Comparison of ENCODE assay signal across 8 cellular contexts in genomic region chrX:106612403-106612789, GRCh38. TPM values are rescaled to one million over a fixed set of nuclear protein-coding genes. Genes with fewer than 3 reads are reported as not detected.
DNase-seq lines count a peak whose midpoint lies in the region; ATAC-seq and TF ChIP-seq lines count a peak whose summit lies in the region.

No MANE protein-coding gene starts in this region.

- DNase-seq in cardiac muscle cell (ENCODE audit: low read depth in 1 of 2, low spot score in 1 of 2) (peak in 1 of 2 donors; percentile 15), cardiac septum (ENCODE audit: low spot score) (no peak), right atrium auricular region (ENCODE audit: low spot score) (no peak), skeletal muscle cell (ENCODE audit: low read depth) (no peak), ecto neural progenitor cell (ENCODE audit: low spot score) (no peak), NCI-H69 (lab: John Stamatoyannopoulos, UW) (no peak)

- H3K4me1 ChIP-seq in cardiac muscle cell (ENCODE audit: low read depth) (peaks cover 3% of the 10 kb centered on the region), right atrium auricular region (no peaks in the 10 kb centered on the region)

- peak; percentile 17 for ATAC-seq in HG03045 (IDR thresholded peaks at IDR 0.05; ENCODE audit: unreplicated experiment)

- H3K4me3 ChIP-seq in cardiac muscle cell (peak overlapping the region; percentile 35), WI38 (ENCODE audit: low read depth, low read length) (peak overlapping the region; percentile 57), right atrium auricular region (peak overlapping the region; percentile 33 to 50), skeletal muscle cell (ENCODE audit: low read depth, low read length) (peak overlapping the region; percentile 63)

- no peaks in the 10 kb centered on the region for H3K36me3 ChIP-seq in cardiac muscle cell
- H3K36me3 ChIP-seq in right atrium auricular region: no peaks in the 10 kb centered on the region

- H3K9me3 ChIP-seq in cardiac muscle cell (ENCODE audit: low read depth): no peaks in the 10 kb centered on the region
- no peaks in the 10 kb centered on the region for H3K9me3 ChIP-seq in right atrium auricular region

- no peak overlapping the region for H3K27ac ChIP-seq in cardiac muscle cell
- no peak overlapping the region for H3K27ac ChIP-seq in right atrium auricular region

- H3K27me3 ChIP-seq in cardiac muscle cell (peaks cover 59% of the 10 kb centered on the region), right atrium auricular region (no peaks in the 10 kb centered on the region)

- intact Hi-C loops in cardiac septum (cut with DNase I): no loop called here

- TF ChIP-seq CTCF in cardiac muscle cell (IDR thresholded peaks at IDR 0.05; ENCODE audit: low read depth, low read length): no peak
- no peak for TF ChIP-seq CTCF in WI38 (IDR thresholded peaks at IDR 0.05; ENCODE audit: low read depth, low read length)
- TF ChIP-seq CTCF in right atrium auricular region (IDR thresholded peaks at IDR 0.05): no peak

RNA-seq across cellular contexts. Expression of gene RADX, which starts 0.6 kb away (rescaled TPM):
- total RNA-seq in cardiac muscle cell: 4.5 and 6.3 TPM in 2 replicates
- 5.8 and 6.1 TPM in 2 replicates for polyA plus RNA-seq in cardiac muscle cell
- total RNA-seq in cardiac septum: 1.0 TPM
- total RNA-seq in right atrium auricular region: 1 to 10 TPM in 1 of 2 donors, under 1 TPM in 1; 0.67 to 1.8 TPM
